ENCODE assay signal across 8 cellular contexts in the genomic region with DNA sequence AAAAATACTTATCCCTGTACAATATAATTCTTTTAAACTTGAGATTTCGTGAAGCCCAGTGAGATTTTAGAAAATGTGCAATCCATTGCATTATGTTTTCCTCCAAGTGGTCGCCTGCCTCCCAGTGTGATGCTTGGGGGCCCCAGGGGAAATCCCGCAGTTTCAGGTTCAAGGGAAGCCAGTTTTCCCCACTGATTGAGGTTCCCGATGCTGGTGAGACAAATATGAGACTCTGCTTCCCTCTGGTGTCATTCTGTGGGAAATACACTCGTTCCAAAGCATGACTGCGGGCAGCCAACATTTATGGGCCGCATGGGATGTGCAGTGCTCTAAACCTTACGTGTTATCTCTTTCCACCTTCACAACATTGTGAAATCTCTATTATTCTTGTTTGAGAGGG.
DNase-seq lines count a peak whose midpoint lies in the region; ATAC-seq and TF ChIP-seq lines count a peak whose summit lies in the region.

No MANE protein-coding gene starts in this region.

- H3K9me3 ChIP-seq in SJSA1 (replicated peaks) (no peaks in the 10 kb centered on the region), hepatocyte (ENCODE audit: low read depth) (no peaks in the 10 kb centered on the region)

- H3K4me1 ChIP-seq in SJSA1 (replicated peaks): peaks cover 39% of the 10 kb centered on the region
- H3K4me1 ChIP-seq in hepatocyte (ENCODE audit: insufficient read depth): no peaks in the 10 kb centered on the region

- no peaks in the 10 kb centered on the region for H3K79me2 ChIP-seq in hepatocyte

- DNase-seq in DMS114 treated with DMSO at 0.1 percent for 48 hours (lab: John Stamatoyannopoulos, UW; ENCODE audit: unreplicated experiment): peak; percentile 41
- peak; percentile 64 for DNase-seq in HPDE6-E6E7 (ENCODE audit: extremely low spot score)
- DNase-seq in SJSA1 (ENCODE audit: low read depth in 1 of 2, low spot score in 2 of 2): peak; percentile 65 to 66
- peak; percentile 4 for DNase-seq in astrocyte of the cerebellum (ENCODE audit: low read depth)
- peak; percentile 75 for DNase-seq in hepatocyte (ENCODE audit: low spot score)
- DNase-seq in smooth muscle cell of the brain vasculature (ENCODE audit: low read depth, low spot score): peak; percentile 6
- DNase-seq in activated CD4-positive, CD25-positive, alpha-beta regulatory T cell treated with anti-CD3 and anti-CD28 coated beads, Interleukin-2, amount 50 U/mL, for 72 hours: no peak

- no peak overlapping the region for H2AFZ ChIP-seq in hepatocyte

- H3K27ac ChIP-seq in SJSA1: no peak overlapping the region
- H3K27ac ChIP-seq in hepatocyte: no peak overlapping the region

- WGBS in hepatocyte (ENCODE audit: low lambda C conversion rate, missing lambda C conversion rate): 11% methylated on average over 8 of the region's 8 CpGs

- no peak for ATAC-seq in HG02885 (IDR thresholded peaks at IDR 0.05; ENCODE audit: poor library complexity, unreplicated experiment)

- H3K36me3 ChIP-seq in SJSA1 (no peaks in the 10 kb centered on the region), hepatocyte (replicated peaks; ENCODE audit: insufficient read depth, low read depth) (no peaks in the 10 kb centered on the region)

- no peak overlapping the region for H3K4me3 ChIP-seq in SJSA1
- H3K4me3 ChIP-seq in astrocyte of the cerebellum (ENCODE audit: low read depth, low read length): no peak overlapping the region
- no peak overlapping the region for H3K4me3 ChIP-seq in hepatocyte

- H3K27me3 ChIP-seq in SJSA1 (replicated peaks) (no peaks in the 10 kb centered on the region), hepatocyte (no peaks in the 10 kb centered on the region)

- H3K4me2 ChIP-seq in hepatocyte: no peak overlapping the region

- no peaks in the 10 kb centered on the region for H4K20me1 ChIP-seq in hepatocyte (ENCODE audit: insufficient read depth, poor library complexity, severe bottlenecking)

- in situ Hi-C loops in astrocyte of the cerebellum (cut with HindIII; ENCODE audit: low sequenced_read_pairs): no loop called here

- no peaks in the 10 kb centered on the region for H3K9me2 ChIP-seq in hepatocyte (replicated peaks; ENCODE audit: insufficient read depth)

- peak; percentile 61 for TF ChIP-seq CTCF in astrocyte of the cerebellum (IDR thresholded peaks at IDR 0.05; ENCODE audit: low read depth, low read length, missing control alignments)
- peak; percentile 78 for TF ChIP-seq CTCF in hepatocyte (IDR thresholded peaks at IDR 0.05; ENCODE audit: poor library complexity)
